In genomic region chr5:54309751-54310432, GRCh38 we compare ENCODE assay signal across 8 cellular contexts. TPM values are rescaled to one million over a fixed set of nuclear protein-coding genes. Genes with fewer than 3 reads are reported as not detected.
DNase-seq lines count a peak whose midpoint lies in the region; ATAC-seq and TF ChIP-seq lines count a peak whose summit lies in the region.

No MANE protein-coding gene starts in this region.

- peak overlapping the region; percentile 84 for H3K27ac ChIP-seq in Panc1 (ENCODE audit: low read length)

- ATAC-seq in GM18870 (IDR thresholded peaks at IDR 0.05; ENCODE audit: unreplicated experiment) (peak; percentile 20), HG03066 (IDR thresholded peaks at IDR 0.05; ENCODE audit: low read depth, unreplicated experiment) (peak; percentile 22), Panc1 (peak; percentile 67), left cardiac atrium (peak; percentile 32 to 59)
- ATAC-seq in activated naive CD8-positive, alpha-beta T cell treated with anti-CD3 and anti-CD28 coated beads, Interleukin-2, amount 10 ng/mL, durations not matched to agents 7 days and 5 days (ENCODE audit: low read depth), result peak; percentile 4

- DNase-seq in AG08395 (ENCODE audit: low spot score), result peak; percentile 27
- no peak for DNase-seq in Panc1 (ENCODE audit: low read depth, low spot score)
- peak; percentile 59 for DNase-seq in activated naive CD8-positive, alpha-beta T cell treated with anti-CD3 and anti-CD28 coated beads, Interleukin-2, amount 10 ng/mL, durations not matched to agents 7 days and 5 days
- DNase-seq in left cardiac atrium, result peak; percentile 28
- DNase-seq in pons (ENCODE audit: low spot score), result peak; percentile 29
- DNase-seq in GOT3 (lab: John Stamatoyannopoulos, UW), result no peak

- peaks cover 13% of the 10 kb centered on the region for H3K27me3 Mint-ChIP-seq in activated naive CD8-positive, alpha-beta T cell treated with anti-CD3 and anti-CD28 coated beads, Interleukin-2, amount 10 ng/mL, durations not matched to agents 7 days and 5 days

- no peaks in the 10 kb centered on the region; the same call in 1 of the 2 replicates for H3K36me3 ChIP-seq in Panc1 (ENCODE audit: control insufficient read depth, insufficient read depth, low read length)

- POLR2A ChIA-PET in Panc1 (lab: Charles Lee), result no interaction called here
- POLR2A ChIA-PET in activated naive CD8-positive, alpha-beta T cell treated with anti-CD3 and anti-CD28 coated beads, Interleukin-2, amount 10 ng/mL, durations not matched to agents 7 days and 5 days (lab: Charles Lee), result interaction anchor here (0.6 to 2.4 kb wide), 6 partner anchors 13 to 829 kb away, joined by 3 to 8 read pairs (median 4); no protein-coding TSS in a partner anchor

- no peaks in the 10 kb centered on the region for H3K9me3 Mint-ChIP-seq in activated naive CD8-positive, alpha-beta T cell treated with anti-CD3 and anti-CD28 coated beads, Interleukin-2, amount 10 ng/mL, durations not matched to agents 7 days and 5 days

- in situ Hi-C loops in Panc1 (cut with HindIII; ENCODE audit: low pct_unique_long_range_greater_than_20kb, low sequenced_read_pairs), result no loop called here

- peaks cover 13% of the 10 kb centered on the region for H3K4me1 ChIP-seq in Panc1 (ENCODE audit: control insufficient read depth, insufficient read depth, low read length)

- H3K4me3 ChIP-seq in Panc1 (ENCODE audit: low read depth in 2 of 2, low read length in 2 of 2), result peak overlapping the region; percentile 80 to 85

- peaks cover 13% of the 10 kb centered on the region for H3K4me1 Mint-ChIP-seq in activated naive CD8-positive, alpha-beta T cell treated with anti-CD3 and anti-CD28 coated beads, Interleukin-2, amount 10 ng/mL, durations not matched to agents 7 days and 5 days

- no peaks in the 10 kb centered on the region for H3K9me3 ChIP-seq in Panc1 (ENCODE audit: control insufficient read depth, insufficient read depth, low read depth, low read length)

- no TSS peak for BruUV-seq in Panc1 (replicated peaks; lab: Mats Ljungman, UMichigan)

- TF ChIP-seq CTCF in Panc1 (IDR thresholded peaks at IDR 0.05), result no peak

- CTCF ChIA-PET in Panc1 (lab: Charles Lee), result no interaction called here

- H3K27me3 ChIP-seq in Panc1 (ENCODE audit: control insufficient read depth, insufficient read depth, low read length), result no peaks in the 10 kb centered on the region

- intact Hi-C loops in Panc1 (cut with micrococcal nuclease; ENCODE audit: unreplicated experiment) (loop anchor here (5.0 kb wide), 1 partner anchor 107 kb away; no protein-coding TSS in a partner anchor), left cardiac atrium (cut with DNase I) (loop anchor here (2.0 to 10.0 kb wide), 3 partner anchors 55 to 107 kb away; no protein-coding TSS in a partner anchor)

- H3K27ac Mint-ChIP-seq in activated naive CD8-positive, alpha-beta T cell treated with anti-CD3 and anti-CD28 coated beads, Interleukin-2, amount 10 ng/mL, durations not matched to agents 7 days and 5 days, result peak overlapping the region; percentile 92

- H3K36me3 Mint-ChIP-seq in activated naive CD8-positive, alpha-beta T cell treated with anti-CD3 and anti-CD28 coated beads, Interleukin-2, amount 10 ng/mL, durations not matched to agents 7 days and 5 days, result no peaks in the 10 kb centered on the region

- peak overlapping the region; percentile 91 for H3K4me3 Mint-ChIP-seq in activated naive CD8-positive, alpha-beta T cell treated with anti-CD3 and anti-CD28 coated beads, Interleukin-2, amount 10 ng/mL, durations not matched to agents 7 days and 5 days

RNA-seq across cellular contexts. Expression of gene ARL15, which starts 0.5 kb away (rescaled TPM):
- total RNA-seq in Panc1 (2021; ENCODE audit: unreplicated experiment) (16.5 TPM), left cardiac atrium (10 to 100 TPM; 19.0 to 22.7 TPM)
- 4.9 TPM for polyA plus RNA-seq in Panc1 (2012; ENCODE audit: insufficient read length)
- 10 to 100 TPM in 1 of 2 experiments, 1 to 10 TPM in 1; 9.8 to 12.2 TPM for total RNA-seq in activated naive CD8-positive, alpha-beta T cell treated with anti-CD3 and anti-CD28 coated beads, Interleukin-2, amount 10 ng/mL, durations not matched to agents 7 days and 5 days

Comparison
In these comparisons a context has a peak if more than half of its experiments do, and no peak if none do; other contexts are left out.
1. DNase-seq: peak in AG08395 (single experiment), activated naive CD8-positive, alpha-beta T cell treated with anti-CD3 and anti-CD28 coated beads, Interleukin-2, amount 10 ng/mL, durations not matched to agents 7 days and 5 days (single experiment), left cardiac atrium (single experiment) and pons (single experiment); none in Panc1 (single experiment) and GOT3 (single experiment).
2. ATAC-seq: peak in every context shown above with its lines; median percentile 67 in Panc1; 46 in left cardiac atrium; 22 in HG03066; 20 in GM18870; 4 in activated naive CD8-positive, alpha-beta T cell treated with anti-CD3 and anti-CD28 coated beads, Interleukin-2, amount 10 ng/mL, durations not matched to agents 7 days and 5 days.